ENCODE assay signal across 8 cellular contexts in the genomic region with DNA sequence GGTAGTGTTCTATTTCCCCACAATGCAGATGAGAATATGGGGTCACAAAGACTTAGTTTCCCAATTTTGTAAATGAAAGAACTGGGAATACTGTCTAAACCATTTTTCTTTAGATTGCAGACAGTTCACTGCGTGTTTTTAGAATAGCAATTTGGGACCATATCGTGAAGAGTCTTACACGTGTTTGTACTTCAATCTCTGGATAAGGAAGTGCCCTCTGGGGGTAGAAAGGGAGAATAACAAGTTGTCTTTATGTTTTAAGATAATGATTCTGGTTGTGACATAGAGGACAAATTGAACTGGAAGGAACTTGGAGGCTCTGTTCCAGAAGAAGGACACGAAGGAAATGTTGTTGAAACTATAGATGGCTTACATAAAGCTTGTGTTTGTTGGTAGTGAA.
DNase-seq lines count a peak whose midpoint lies in the region; ATAC-seq, FAIRE-seq and TF ChIP-seq lines count a peak whose summit lies in the region.

No MANE protein-coding gene starts in this region.

- H3K79me2 ChIP-seq in MM.1S (ENCODE audit: low read length) (no peaks in the 10 kb centered on the region), GM12878 (ENCODE audit: control insufficient read depth, insufficient read depth, low read length) (no peaks in the 10 kb centered on the region)

- ATAC-seq in GM12878 (no peak), GM18517 (IDR thresholded peaks at IDR 0.05; ENCODE audit: unreplicated experiment) (no peak)

- FAIRE-seq in GM12878 (lab: Jason Lieb, UNC): no peak

- H3K9ac ChIP-seq in MM.1S (ENCODE audit: low read length) (no peak overlapping the region), GM12878 (ENCODE audit: control insufficient read depth, insufficient read depth, low read length) (no peak overlapping the region)

- POLR2A ChIA-PET in GM12878 (lab: Charles Lee): no interaction called here
- POLR2A ChIA-PET in activated CD4-positive, alpha-beta memory T cell treated with anti-CD3 and anti-CD28 coated beads, Interleukin-2, amount 10 ng/mL, durations not matched to agents 7 days and 5 days (lab: Charles Lee): no interaction called here

- peaks cover 6% of the 10 kb centered on the region for H3K9me3 Mint-ChIP-seq in neural crest cell
- no peaks in the 10 kb centered on the region for H3K9me3 Mint-ChIP-seq in activated naive CD4-positive, alpha-beta T cell treated with anti-CD3 and anti-CD28 coated beads for 36 hours
- H3K9me3 Mint-ChIP-seq in activated CD4-positive, alpha-beta memory T cell treated with anti-CD3 and anti-CD28 coated beads, Interleukin-2, amount 10 ng/mL, durations not matched to agents 7 days and 5 days: peaks cover 3% of the 10 kb centered on the region

- CTCF ChIA-PET in GM12878 (lab: Yijun Ruan, JAX): interaction anchor here (0.5 to 1.3 kb wide), 2 partner anchors 23 to 1039 kb away, joined by 3 read pairs; no protein-coding TSS in a partner anchor
- CTCF ChIA-PET in activated naive CD4-positive, alpha-beta T cell treated with anti-CD3 and anti-CD28 coated beads for 36 hours (lab: Charles Lee): interaction anchor here (0.5 to 0.6 kb wide), 2 partner anchors 13 to 435 kb away, joined by 3 read pairs; no protein-coding TSS in a partner anchor
- CTCF ChIA-PET in activated CD4-positive, alpha-beta memory T cell treated with anti-CD3 and anti-CD28 coated beads, Interleukin-2, amount 10 ng/mL, durations not matched to agents 7 days and 5 days (lab: Charles Lee): no interaction called here

- H3K27me3 ChIP-seq in MM.1S (replicated peaks; ENCODE audit: insufficient read depth, low read length): no peaks in the 10 kb centered on the region
- no peaks in the 10 kb centered on the region for H3K27me3 ChIP-seq in GM12878 (replicated peaks in 1 of 2; ENCODE audit: control insufficient read depth in 2 of 2, insufficient read depth in 2 of 2, low read length in 1 of 2)

- peaks cover 7% of the 10 kb centered on the region; the same call in 1 of the 2 replicates for H3F3A ChIP-seq in MM.1S (ENCODE audit: insufficient read depth, low read length)

- no peak overlapping the region for H3K4me3 Mint-ChIP-seq in neural crest cell
- no peak overlapping the region for H3K4me3 Mint-ChIP-seq in activated naive CD4-positive, alpha-beta T cell treated with anti-CD3 and anti-CD28 coated beads for 36 hours
- H3K4me3 Mint-ChIP-seq in activated CD4-positive, alpha-beta memory T cell treated with anti-CD3 and anti-CD28 coated beads, Interleukin-2, amount 10 ng/mL, durations not matched to agents 7 days and 5 days: no peak overlapping the region

- 3% methylated on average over 4 of the region's 4 CpGs for WGBS in GM12878 (ENCODE audit: insufficient coverage, insufficient replicate concordance, low lambda C conversion rate, missing lambda C conversion rate)

- SMC1A ChIA-PET in GM12878 (lab: Charles Lee; ENCODE audit: uncharacterized antibody, unreplicated experiment): interaction anchor here (0.6 kb wide), 1 partner anchor 12 kb away, joined by 3 read pairs; no protein-coding TSS in a partner anchor

- TF ChIP-seq POLR2A in GM12878 (IDR thresholded peaks at IDR 0.05; ENCODE audit: low read depth, low read length): no peak

- no peak for TF ChIP-seq EP300 in GM12878 (IDR thresholded peaks at IDR 0.05; ENCODE audit: borderline replicate concordance in 1 of 2, control insufficient read depth in 1 of 2, low read depth in 2 of 2, low read length in 2 of 2)

- H3K4me1 Mint-ChIP-seq in neural crest cell: peaks cover 5% of the 10 kb centered on the region
- H3K4me1 Mint-ChIP-seq in activated naive CD4-positive, alpha-beta T cell treated with anti-CD3 and anti-CD28 coated beads for 36 hours (ENCODE audit: low read depth): peaks cover 2% of the 10 kb centered on the region
- no peaks in the 10 kb centered on the region for H3K4me1 Mint-ChIP-seq in activated CD4-positive, alpha-beta memory T cell treated with anti-CD3 and anti-CD28 coated beads, Interleukin-2, amount 10 ng/mL, durations not matched to agents 7 days and 5 days

- H4K20me1 ChIP-seq in MM.1S (ENCODE audit: insufficient read depth, low read length) (no peaks in the 10 kb centered on the region), GM12878 (ENCODE audit: control insufficient read depth, insufficient read depth) (no peaks in the 10 kb centered on the region)

- peak; percentile 36; the same call in 1 of the 2 replicates for TF ChIP-seq RAD21 in GM12878 (IDR thresholded peaks at IDR 0.05; ENCODE audit: insufficient read depth, low read depth, low read length)

- peaks cover 2% of the 10 kb centered on the region for H3K27me3 Mint-ChIP-seq in neural crest cell (ENCODE audit: low read depth)
- peaks cover 4% of the 10 kb centered on the region for H3K27me3 Mint-ChIP-seq in activated naive CD4-positive, alpha-beta T cell treated with anti-CD3 and anti-CD28 coated beads for 36 hours (ENCODE audit: low read depth)
- H3K27me3 Mint-ChIP-seq in activated CD4-positive, alpha-beta memory T cell treated with anti-CD3 and anti-CD28 coated beads, Interleukin-2, amount 10 ng/mL, durations not matched to agents 7 days and 5 days: no peaks in the 10 kb centered on the region

- DNase-seq in MM.1S (peak; percentile 29), GM12878 (ENCODE audit: low read depth, low spot score) (no peak), neural crest cell (ENCODE audit: low read depth, low spot score) (no peak)
- no peak for DNase-seq in activated CD4-positive, alpha-beta T cell treated with anti-CD3 and anti-CD28 coated beads for 4 hours
- no peak for DNase-seq in activated naive CD4-positive, alpha-beta T cell treated with anti-CD3 and anti-CD28 coated beads for 36 hours
- no peak for DNase-seq in activated CD4-positive, alpha-beta memory T cell treated with anti-CD3 and anti-CD28 coated beads, Interleukin-2, amount 10 ng/mL, durations not matched to agents 7 days and 5 days

- H3K9me3 ChIP-seq in MM.1S (replicated peaks; ENCODE audit: insufficient read depth, low read length) (no peaks in the 10 kb centered on the region), GM12878 (replicated peaks; ENCODE audit: control insufficient read depth, insufficient read depth, low read length) (no peaks in the 10 kb centered on the region)

- no peak overlapping the region for H3K27ac Mint-ChIP-seq in neural crest cell (ENCODE audit: unreplicated experiment)
- H3K27ac Mint-ChIP-seq in activated naive CD4-positive, alpha-beta T cell treated with anti-CD3 and anti-CD28 coated beads for 36 hours: no peak overlapping the region
- H3K27ac Mint-ChIP-seq in activated CD4-positive, alpha-beta memory T cell treated with anti-CD3 and anti-CD28 coated beads, Interleukin-2, amount 10 ng/mL, durations not matched to agents 7 days and 5 days: no peak overlapping the region

- no peaks in the 10 kb centered on the region for H3K9me2 ChIP-seq in MM.1S (replicated peaks; ENCODE audit: insufficient read depth, low read length)

- H3K4me3 ChIP-seq in MM.1S (ENCODE audit: low read length): no peak overlapping the region
- no peak overlapping the region for H3K4me3 ChIP-seq in GM12878

- RAD21 ChIA-PET in GM12878 (lab: Charles Lee; ENCODE audit: unreplicated experiment): no interaction called here

- H3K27ac ChIP-seq in MM.1S (ENCODE audit: low read length) (no peak overlapping the region), GM12878 (ENCODE audit: control insufficient read depth, insufficient read depth) (no peak overlapping the region)

- in situ Hi-C loops in GM12878 (cut with MboI): no loop called here

- H3K4me2 ChIP-seq in MM.1S (ENCODE audit: low read depth, low read length): no peak overlapping the region
- no peak overlapping the region for H3K4me2 ChIP-seq in GM12878 (ENCODE audit: control insufficient read depth, insufficient read depth)

- peaks cover 8% of the 10 kb centered on the region for H3K4me1 ChIP-seq in MM.1S (ENCODE audit: low read length)
- H3K4me1 ChIP-seq in GM12878 (ENCODE audit: control insufficient read depth, insufficient read depth, low read length): no peaks in the 10 kb centered on the region

- H2AFZ ChIP-seq in MM.1S (ENCODE audit: low read length): no peak overlapping the region
- no peak overlapping the region for H2AFZ ChIP-seq in GM12878 (ENCODE audit: control insufficient read depth, low read depth, low read length)

- TF ChIP-seq CTCF in GM12872 (IDR thresholded peaks at IDR 0.05; ENCODE audit: insufficient read depth, low read depth, low read length): peak; percentile 22; the same call in 1 of the 3 replicates
- TF ChIP-seq CTCF in MM.1S (IDR thresholded peaks at IDR 0.05; ENCODE audit: low read length): peak; percentile 40
- TF ChIP-seq CTCF in GM12878 (IDR thresholded peaks at IDR 0.05 in 2 of 3, conservative IDR thresholded peaks at IDR 0.05 in 1 of 3; ENCODE audit: control insufficient read depth in 2 of 3, extremely low read depth in 1 of 3, insufficient read depth in 1 of 3, low read depth in 3 of 3, low read length in 3 of 3): peak; percentile 19 to 40 (median 34); a peak in 2 of 6 replicates
- peak; percentile 71 for TF ChIP-seq CTCF in neural crest cell (conservative IDR thresholded peaks at IDR 0.05)

- no peaks in the 10 kb centered on the region for H3K36me3 Mint-ChIP-seq in neural crest cell (ENCODE audit: low read depth)
- no peaks in the 10 kb centered on the region for H3K36me3 Mint-ChIP-seq in activated naive CD4-positive, alpha-beta T cell treated with anti-CD3 and anti-CD28 coated beads for 36 hours (ENCODE audit: low read depth)
- H3K36me3 Mint-ChIP-seq in activated CD4-positive, alpha-beta memory T cell treated with anti-CD3 and anti-CD28 coated beads, Interleukin-2, amount 10 ng/mL, durations not matched to agents 7 days and 5 days (ENCODE audit: low read depth): no peaks in the 10 kb centered on the region

- no TSS peak for BruUV-seq in GM12878 (replicated peaks; lab: Mats Ljungman, UMichigan)

- H3K36me3 ChIP-seq in MM.1S (replicated peaks; ENCODE audit: insufficient read depth, low read length) (no peaks in the 10 kb centered on the region), GM12878 (ENCODE audit: control insufficient read depth in 2 of 2, insufficient read depth in 2 of 2, low read length in 1 of 2) (no peaks in the 10 kb centered on the region)

- intact Hi-C loops in GM12878 (cut with micrococcal nuclease; ENCODE audit: unreplicated experiment): loop anchor here (5.0 kb wide), 1 partner anchor 1304 kb away; no protein-coding TSS in a partner anchor
- intact Hi-C loops in activated naive CD4-positive, alpha-beta T cell treated with anti-CD3 and anti-CD28 coated beads for 36 hours (cut with micrococcal nuclease): loop anchor here (1.0 to 10.0 kb wide), 4 partner anchors 692 to 1596 kb away; no protein-coding TSS in a partner anchor

TF ChIP-seq in GM12878, 131 proteins besides CTCF, POLR2A, EP300 and RAD21 (continues in another document):
- TF ChIP-seq SMARCA5 (IDR thresholded peaks at IDR 0.05) (no peak), MTA3 (IDR thresholded peaks at IDR 0.05; ENCODE audit: borderline replicate concordance, low read length) (no peak), IRF4 (IDR thresholded peaks at IDR 0.05; ENCODE audit: low read depth, low read length) (no peak), RUNX3 (IDR thresholded peaks at IDR 0.05; ENCODE audit: low read length) (no peak), YBX1 (IDR thresholded peaks at IDR 0.05) (no peak), PML (IDR thresholded peaks at IDR 0.05; ENCODE audit: low read length) (no peak), ZNF217 (IDR thresholded peaks at IDR 0.05) (no peak), CEBPB (IDR thresholded peaks at IDR 0.05; ENCODE audit: borderline replicate concordance in 1 of 2, low read depth in 2 of 2, low read length in 2 of 2) (no peak), SMAD5 (IDR thresholded peaks at IDR 0.05; ENCODE audit: low read depth) (no peak)
